ENCODE assay signal across 11 cellular contexts in genomic region chr14:81437226-81437625, GRCh38. TPM values are rescaled to one million over a fixed set of nuclear protein-coding genes. Genes with fewer than 3 reads are reported as not detected.
DNase-seq lines count a peak whose midpoint lies in the region; ATAC-seq, FAIRE-seq and TF ChIP-seq lines count a peak whose summit lies in the region.
"Had no signal": no experiment of that assay in that cellular context is flagged by ENCODE, and none has a peak within 500 bp of the region (broad histone marks: within the 10 kb centered on the region; RNA-seq: fewer than 3 reads in every experiment).

No MANE protein-coding gene starts in this region.

- H3K9me3 Mint-ChIP-seq in activated naive CD4-positive, alpha-beta T cell treated with anti-CD3 and anti-CD28 coated beads for 36 hours: no peaks in the 10 kb centered on the region
- H3K9me3 Mint-ChIP-seq in endodermal cell: no peaks in the 10 kb centered on the region
- no peaks in the 10 kb centered on the region for H3K9me3 Mint-ChIP-seq in stimulated activated memory B cell treated with anti-CD40 and anti-IgM and Interleukin-4, amounts not matched to agents 10 μg/mL and 1 μg/mL and 100 μg/mL, for 72 hours
- H3K9me3 Mint-ChIP-seq: HFFc6 had no signal

- H3K9ac ChIP-seq in endodermal cell (ENCODE audit: extremely low read depth, low read length, poor library complexity, severe bottlenecking): no peak overlapping the region

- WGBS in endodermal cell (ENCODE audit: insufficient coverage in 1 of 2, insufficient read length in 1 of 2), 2 experiments: 84 to 86% methylated on average over 2 to 4 of the region's 4 CpGs

- peak overlapping the region; percentile 65 for H3K4me3 Mint-ChIP-seq in activated naive CD4-positive, alpha-beta T cell treated with anti-CD3 and anti-CD28 coated beads for 36 hours
- H3K4me3 Mint-ChIP-seq in endodermal cell: peak overlapping the region; percentile 70
- peak overlapping the region; percentile 49 for H3K4me3 Mint-ChIP-seq in stimulated activated memory B cell treated with anti-CD40 and anti-IgM and Interleukin-4, amounts not matched to agents 10 μg/mL and 1 μg/mL and 100 μg/mL, for 72 hours
- H3K4me3 Mint-ChIP-seq: HFFc6 had no signal

- H3K9me3 ChIP-seq in endodermal cell (ENCODE audit: control insufficient read depth, low read length): no peaks in the 10 kb centered on the region
- H3K9me3 ChIP-seq: heart right ventricle had no signal

- TF ChIP-seq CTCF in endodermal cell (conservative IDR thresholded peaks at IDR 0.05) (no peak), D721Med (IDR thresholded peaks at IDR 0.05; ENCODE audit: insufficient read depth, missing control alignments) (no peak)

- ATAC-seq in stimulated activated memory B cell treated with anti-CD40 and anti-IgM and Interleukin-4, amounts not matched to agents 10 μg/mL and 1 μg/mL and 100 μg/mL, for 72 hours: no peak
- no peak for ATAC-seq in esophagus mucosa

- H3K4me3 ChIP-seq in endodermal cell (ENCODE audit: low read length): no peak overlapping the region

- peaks cover 80% of the 10 kb centered on the region for H3K27me3 ChIP-seq in endodermal cell (ENCODE audit: control insufficient read depth, insufficient read depth, low read length, poor library complexity, severe bottlenecking)

- H3K27ac Mint-ChIP-seq in activated naive CD4-positive, alpha-beta T cell treated with anti-CD3 and anti-CD28 coated beads for 36 hours: no peak overlapping the region
- no peak overlapping the region for H3K27ac Mint-ChIP-seq in endodermal cell
- H3K27ac Mint-ChIP-seq in stimulated activated memory B cell treated with anti-CD40 and anti-IgM and Interleukin-4, amounts not matched to agents 10 μg/mL and 1 μg/mL and 100 μg/mL, for 72 hours: no peak overlapping the region
- H3K27ac Mint-ChIP-seq: HFFc6 had no signal

- intact Hi-C loops in activated naive CD4-positive, alpha-beta T cell treated with anti-CD3 and anti-CD28 coated beads for 36 hours (cut with micrococcal nuclease): loop anchor here (5.0 kb wide), 1 partner anchor 215 kb away; the partner anchor contains the start of gene GTF2A1

- H3K4me1 Mint-ChIP-seq in activated naive CD4-positive, alpha-beta T cell treated with anti-CD3 and anti-CD28 coated beads for 36 hours (ENCODE audit: low read depth): peaks cover 10% of the 10 kb centered on the region
- peaks cover 26% of the 10 kb centered on the region for H3K4me1 Mint-ChIP-seq in endodermal cell
- H3K4me1 Mint-ChIP-seq in stimulated activated memory B cell treated with anti-CD40 and anti-IgM and Interleukin-4, amounts not matched to agents 10 μg/mL and 1 μg/mL and 100 μg/mL, for 72 hours: peaks cover 18% of the 10 kb centered on the region

- peaks cover 69% of the 10 kb centered on the region for H3K27me3 Mint-ChIP-seq in activated naive CD4-positive, alpha-beta T cell treated with anti-CD3 and anti-CD28 coated beads for 36 hours (ENCODE audit: low read depth)
- H3K27me3 Mint-ChIP-seq in endodermal cell (ENCODE audit: insufficient read depth): peaks cover 76% of the 10 kb centered on the region
- peaks cover 73% of the 10 kb centered on the region for H3K27me3 Mint-ChIP-seq in stimulated activated memory B cell treated with anti-CD40 and anti-IgM and Interleukin-4, amounts not matched to agents 10 μg/mL and 1 μg/mL and 100 μg/mL, for 72 hours

- DNase-seq in activated naive CD4-positive, alpha-beta T cell treated with anti-CD3 and anti-CD28 coated beads for 36 hours: no peak
- DNase-seq in activated naive CD4-positive, alpha-beta T cell treated with Interleukin-2 at 50 U/mL for 16 hours: no peak
- DNase-seq in SHP77 treated with DMSO at 0.1 percent for 48 hours (lab: John Stamatoyannopoulos, UW) (peak; percentile 21), endodermal cell (no peak), germinal center (ENCODE audit: low spot score) (no peak), D721Med (ENCODE audit: insufficient read length, low spot score) (no peak)
- DNase-seq: activated CD4-positive, CD25-positive, alpha-beta regulatory T cell; heart right ventricle; HFFc6 had no signal

- H3K36me3 Mint-ChIP-seq in activated naive CD4-positive, alpha-beta T cell treated with anti-CD3 and anti-CD28 coated beads for 36 hours (ENCODE audit: low read depth): no peaks in the 10 kb centered on the region
- H3K36me3 Mint-ChIP-seq in endodermal cell (ENCODE audit: low read depth): no peaks in the 10 kb centered on the region
- H3K36me3 Mint-ChIP-seq in stimulated activated memory B cell treated with anti-CD40 and anti-IgM and Interleukin-4, amounts not matched to agents 10 μg/mL and 1 μg/mL and 100 μg/mL, for 72 hours: no peaks in the 10 kb centered on the region

- FAIRE-seq in D721Med (lab: Jason Lieb, UNC): no peak

- no peak overlapping the region for H3K27ac ChIP-seq in endodermal cell (ENCODE audit: low read depth, low read length)

- peaks cover 4% of the 10 kb centered on the region for H3K4me1 ChIP-seq in endodermal cell (ENCODE audit: control insufficient read depth, insufficient read depth, low read length)

- CTCF ChIA-PET in activated naive CD4-positive, alpha-beta T cell treated with anti-CD3 and anti-CD28 coated beads for 36 hours (lab: Charles Lee): interaction anchor here (1.4 kb wide), 1 partner anchor 167 kb away, joined by 5 read pairs; no protein-coding TSS in a partner anchor

- H3K36me3 ChIP-seq in endodermal cell (ENCODE audit: control insufficient read depth, insufficient read depth, low read length): no peaks in the 10 kb centered on the region
- H3K36me3 ChIP-seq: heart right ventricle had no signal

RNA-seq across cellular contexts. Expression of gene STON2, which starts 37.1 kb away (rescaled TPM):
- under 1 TPM; 0.12 to 0.14 TPM for total RNA-seq in activated naive CD4-positive, alpha-beta T cell treated with anti-CD3 and anti-CD28 coated beads for 36 hours
- total RNA-seq in endodermal cell (10 to 100 TPM; 37.2 to 43.9 TPM), esophagus mucosa (54.0 TPM)
- 19.2 TPM for polyA plus RNA-seq in endodermal cell (2013, experiment 1 of 2)
- 22.6 TPM for polyA plus RNA-seq in endodermal cell (2013, experiment 2 of 2)
- total RNA-seq: HFFc6 had no signal

Comparison
In these comparisons a context has a peak if more than half of its experiments do, and no peak if none do; other contexts are left out.
1. RNA of gene STON2, which starts 37.1 kb away (total RNA-seq): 54.0 TPM in esophagus mucosa (single experiment) and 37.2 to 43.9 TPM in endodermal cell; 0.12 to 0.14 TPM in activated naive CD4-positive, alpha-beta T cell treated with anti-CD3 and anti-CD28 coated beads for 36 hours; every median in the first group is over 10 times any median in the second.
2. Peak in every context shown above with its lines, with median percentiles within 50 percentile points of each other: H3K4me3 Mint-ChIP-seq.